1 cellular context compared by ENCODE assay signal in genomic region chr9:92770005-92770995, GRCh38.
TF ChIP-seq lines count a peak whose summit lies in the region.

No MANE protein-coding gene starts in this region.

TF ChIP-seq in SK-N-SH, 30 proteins besides CTCF, POLR2A, EP300 and RAD21 (continued from another document):
- TF ChIP-seq USF1 (IDR thresholded peaks at IDR 0.05; ENCODE audit: borderline replicate concordance, low read depth) (no peak), SMC3 (IDR thresholded peaks at IDR 0.05; ENCODE audit: low read depth, low read length) (no peak), MXI1 (IDR thresholded peaks at IDR 0.05; ENCODE audit: low read depth, low read length) (no peak), GATA2 (CRISPR knock-in tag; IDR thresholded peaks at IDR 0.05) (no peak), NFIC (IDR thresholded peaks at IDR 0.05; ENCODE audit: borderline replicate concordance) (no peak), IRF3 (IDR thresholded peaks at IDR 0.05; ENCODE audit: low read depth, low read length) (no peak)
